Comparison of ENCODE assay signal across 10 cellular contexts in the genomic region with DNA sequence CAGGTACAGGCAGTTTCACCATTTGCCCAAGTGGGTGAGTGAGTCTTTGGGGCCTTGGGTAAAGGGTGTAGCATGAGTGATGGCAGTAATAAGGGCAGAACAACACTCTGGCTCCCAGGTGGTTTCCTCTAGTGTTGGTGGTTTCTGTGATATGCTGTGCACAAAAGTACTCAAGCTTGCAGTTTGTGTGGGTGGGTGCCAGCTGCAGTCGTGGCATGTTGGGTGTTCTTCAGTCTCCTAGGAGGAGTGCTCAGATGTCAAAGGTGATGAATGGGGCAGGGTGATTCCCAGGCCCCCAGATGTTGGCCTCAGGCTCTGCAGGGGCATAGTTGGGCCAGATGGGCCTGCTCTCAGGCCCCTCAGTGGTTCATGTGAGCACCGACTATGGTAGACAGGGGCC.
DNase-seq lines count a peak whose midpoint lies in the region; ATAC-seq and TF ChIP-seq lines count a peak whose summit lies in the region.
"Had no signal": no experiment of that assay in that cellular context is flagged by ENCODE, and none has a peak within 500 bp of the region (broad histone marks: within the 10 kb centered on the region; RNA-seq: fewer than 3 reads in every experiment).

No MANE protein-coding gene starts in this region.

- ATAC-seq in GM18861 (IDR thresholded peaks at IDR 0.05; ENCODE audit: unreplicated experiment): peak; percentile 57
- peak; percentile 69 for ATAC-seq in GM21447 (IDR thresholded peaks at IDR 0.05; ENCODE audit: unreplicated experiment)
- peak; percentile 74 for ATAC-seq in HG03378 (IDR thresholded peaks at IDR 0.05; ENCODE audit: unreplicated experiment)
- peak; percentile 42 for ATAC-seq in mucosa of descending colon
- ATAC-seq in GM21723 (IDR thresholded peaks at IDR 0.05; ENCODE audit: unreplicated experiment): no peak
- ATAC-seq in left colon: no peak
- ATAC-seq in HG03135 (IDR thresholded peaks at IDR 0.05; ENCODE audit: unreplicated experiment): no peak
- no peak for ATAC-seq in GM21529 (IDR thresholded peaks at IDR 0.05; ENCODE audit: unreplicated experiment)
- ATAC-seq: naive thymus-derived CD8-positive, alpha-beta T cell had no signal

- no peak for TF ChIP-seq CTCF in mucosa of descending colon (IDR thresholded peaks at IDR 0.05)

- DNase-seq in mucosa of descending colon (no peak), left colon (no peak)
- DNase-seq: KG1; naive thymus-derived CD8-positive, alpha-beta T cell had no signal

- no peaks in the 10 kb centered on the region for H3K4me1 ChIP-seq in mucosa of descending colon (ENCODE audit: low read depth)

- H3K9me3 ChIP-seq in mucosa of descending colon: peaks cover 3% of the 10 kb centered on the region

- no peaks in the 10 kb centered on the region for H3K36me3 ChIP-seq in mucosa of descending colon (ENCODE audit: low read depth)

- intact Hi-C loops in mucosa of descending colon (cut with DNase I, micrococcal nuclease): no loop called here
- intact Hi-C loops in left colon (cut with DNase I, micrococcal nuclease): no loop called here

- H3K4me3 ChIP-seq in mucosa of descending colon: no peak overlapping the region

Comparison
In these comparisons a context has a peak if more than half of its experiments do, and no peak if none do; other contexts are left out.
1. ATAC-seq: peak in GM18861 (single experiment), GM21447 (single experiment), HG03378 (single experiment) and mucosa of descending colon (single experiment); none in GM21723 (single experiment), left colon (single experiment), HG03135 (single experiment) and GM21529 (single experiment).